1 cellular context compared by ENCODE assay signal in the genomic region with DNA sequence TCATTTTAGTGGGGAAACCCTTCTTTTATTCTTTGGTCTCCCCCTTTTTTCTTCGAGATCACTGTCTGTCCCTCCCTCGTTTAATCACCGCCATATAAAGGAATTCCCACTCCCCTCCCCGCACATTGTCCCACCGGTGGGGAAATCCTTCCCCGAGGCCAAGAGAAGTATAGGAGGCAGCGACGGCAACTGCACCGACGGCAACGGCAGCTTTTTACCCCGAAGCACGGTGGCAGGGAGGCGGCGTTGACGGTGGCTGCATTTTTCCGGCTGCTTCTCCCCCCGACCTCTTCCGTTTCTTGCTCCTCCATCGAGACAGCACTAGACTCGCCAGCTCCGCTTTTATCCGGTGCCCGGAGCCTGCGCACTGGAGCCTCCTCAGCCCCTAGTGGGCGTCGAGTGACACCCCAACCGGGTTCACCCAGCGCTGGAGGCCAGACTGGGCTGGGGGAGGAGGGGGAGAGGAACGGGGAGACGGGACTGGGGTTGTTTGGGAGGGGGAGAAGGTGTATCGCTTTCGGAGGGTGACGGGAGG.
TF ChIP-seq lines count a peak whose summit lies in the region.

No MANE protein-coding gene starts in this region.

TF ChIP-seq in HepG2, 621 proteins besides CTCF, POLR2A, EP300 and RAD21 (continued from another document and continues in another):
- TF ChIP-seq, protein P1, sequence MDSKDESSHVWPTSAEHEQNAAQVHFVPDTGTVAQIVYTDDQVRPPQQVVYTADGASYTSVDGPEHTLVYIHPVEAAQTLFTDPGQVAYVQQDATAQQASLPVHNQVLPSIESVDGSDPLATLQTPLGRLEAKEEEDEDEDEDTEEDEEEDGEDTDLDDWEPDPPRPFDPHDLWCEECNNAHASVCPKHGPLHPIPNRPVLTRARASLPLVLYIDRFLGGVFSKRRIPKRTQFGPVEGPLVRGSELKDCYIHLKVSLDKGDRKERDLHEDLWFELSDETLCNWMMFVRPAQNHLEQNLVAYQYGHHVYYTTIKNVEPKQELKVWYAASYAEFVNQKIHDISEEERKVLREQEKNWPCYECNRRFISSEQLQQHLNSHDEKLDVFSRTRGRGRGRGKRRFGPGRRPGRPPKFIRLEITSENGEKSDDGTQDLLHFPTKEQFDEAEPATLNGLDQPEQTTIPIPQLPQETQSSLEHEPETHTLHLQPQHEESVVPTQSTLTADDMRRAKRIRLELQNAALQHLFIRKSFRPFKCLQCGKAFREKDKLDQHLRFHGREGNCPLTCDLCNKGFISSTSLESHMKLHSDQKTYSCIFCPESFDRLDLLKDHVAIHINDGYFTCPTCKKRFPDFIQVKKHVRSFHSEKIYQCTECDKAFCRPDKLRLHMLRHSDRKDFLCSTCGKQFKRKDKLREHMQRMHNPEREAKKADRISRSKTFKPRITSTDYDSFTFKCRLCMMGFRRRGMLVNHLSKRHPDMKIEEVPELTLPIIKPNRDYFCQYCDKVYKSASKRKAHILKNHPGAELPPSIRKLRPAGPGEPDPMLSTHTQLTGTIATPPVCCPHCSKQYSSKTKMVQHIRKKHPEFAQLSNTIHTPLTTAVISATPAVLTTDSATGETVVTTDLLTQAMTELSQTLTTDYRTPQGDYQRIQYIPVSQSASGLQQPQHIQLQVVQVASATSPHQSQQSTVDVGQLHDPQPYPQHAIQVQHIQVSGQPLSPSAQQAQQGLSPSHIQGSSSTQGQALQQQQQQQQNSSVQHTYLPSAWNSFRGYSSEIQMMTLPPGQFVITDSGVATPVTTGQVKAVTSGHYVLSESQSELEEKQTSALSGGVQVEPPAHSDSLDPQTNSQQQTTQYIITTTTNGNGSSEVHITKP (CRISPR knock-in tag; IDR thresholded peaks at IDR 0.05; ENCODE audit: low read depth), result 0 out of 2 replicates have a peak, but pooled peaks have one; percentile 1
- TF ChIP-seq, protein P2, sequence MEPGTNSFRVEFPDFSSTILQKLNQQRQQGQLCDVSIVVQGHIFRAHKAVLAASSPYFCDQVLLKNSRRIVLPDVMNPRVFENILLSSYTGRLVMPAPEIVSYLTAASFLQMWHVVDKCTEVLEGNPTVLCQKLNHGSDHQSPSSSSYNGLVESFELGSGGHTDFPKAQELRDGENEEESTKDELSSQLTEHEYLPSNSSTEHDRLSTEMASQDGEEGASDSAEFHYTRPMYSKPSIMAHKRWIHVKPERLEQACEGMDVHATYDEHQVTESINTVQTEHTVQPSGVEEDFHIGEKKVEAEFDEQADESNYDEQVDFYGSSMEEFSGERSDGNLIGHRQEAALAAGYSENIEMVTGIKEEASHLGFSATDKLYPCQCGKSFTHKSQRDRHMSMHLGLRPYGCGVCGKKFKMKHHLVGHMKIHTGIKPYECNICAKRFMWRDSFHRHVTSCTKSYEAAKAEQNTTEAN (CRISPR knock-in tag; conservative IDR thresholded peaks at IDR 0.05), result peak; percentile 9; the same call in 1 of the 2 replicates
- TF ChIP-seq ZFP37 (CRISPR knock-in tag; IDR thresholded peaks at IDR 0.05; ENCODE audit: borderline replicate concordance) (no peak), SOX13 (IDR thresholded peaks at IDR 0.05) (no peak), SOX13 (CRISPR knock-in tag; conservative IDR thresholded peaks at IDR 0.05 in 1 of 2, IDR thresholded peaks at IDR 0.05 in 1 of 2) (0 out of 4 replicates have a peak, but pooled peaks of 1 of the 2 experiments have one; percentile 56), FIP1L1 (IDR thresholded peaks at IDR 0.05; ENCODE audit: borderline replicate concordance, insufficient read depth, low read depth, low read length) (0 out of 2 replicates have a peak, but pooled peaks have one; percentile 29), ONECUT2 (CRISPR knock-in tag; IDR thresholded peaks at IDR 0.05) (0 out of 2 replicates have a peak, but pooled peaks have one; percentile 16), ZNF703 (CRISPR knock-in tag; IDR thresholded peaks at IDR 0.05; ENCODE audit: borderline replicate concordance) (no peak; the same call in 1 of the 2 replicates), RBFOX2 (IDR thresholded peaks at IDR 0.05; ENCODE audit: low read depth, low read length) (peak; percentile 29), HNRNPK (IDR thresholded peaks at IDR 0.05; ENCODE audit: low read depth, low read length, poor library complexity, severe bottlenecking) (peak; percentile 60), ESRRA (CRISPR knock-in tag; IDR thresholded peaks at IDR 0.05; ENCODE audit: low read depth) (0 out of 2 replicates have a peak, but pooled peaks have one; percentile 18), FOXA3 (CRISPR knock-in tag; IDR thresholded peaks at IDR 0.05) (peak; percentile 6; the same call in 1 of the 2 replicates), ZNF414 (CRISPR knock-in tag; IDR thresholded peaks at IDR 0.05) (peak; percentile 26; the same call in 1 of the 2 replicates), MIER2 (CRISPR knock-in tag; IDR thresholded peaks at IDR 0.05) (no peak), ZNF253 (CRISPR knock-in tag; IDR thresholded peaks at IDR 0.05; ENCODE audit: borderline replicate concordance) (0 out of 2 replicates have a peak, but pooled peaks have one; percentile 74), TAF1 (CRISPR knock-in tag; IDR thresholded peaks at IDR 0.05) (peak; percentile 62), TBX3 (IDR thresholded peaks at IDR 0.05; ENCODE audit: borderline replicate concordance) (peak; percentile 25; the same call in 1 of the 2 replicates), CBX5 (CRISPR knock-in tag; IDR thresholded peaks at IDR 0.05; ENCODE audit: borderline replicate concordance) (0 out of 2 replicates have a peak, but pooled peaks have one; percentile 27), MLLT10 (CRISPR knock-in tag; IDR thresholded peaks at IDR 0.05) (0 out of 2 replicates have a peak, but pooled peaks have one; percentile 43), LCORL (IDR thresholded peaks at IDR 0.05) (no peak), LCORL (CRISPR knock-in tag; IDR thresholded peaks at IDR 0.05) (no peak), KLF16 (CRISPR knock-in tag; IDR thresholded peaks at IDR 0.05) (peak in 1 of 2 experiments; percentile 10; a peak in 1 of 4 replicates), ZBTB40 (IDR thresholded peaks at IDR 0.05) (no peak), ZBTB40 (CRISPR knock-in tag; IDR thresholded peaks at IDR 0.05) (0 out of 2 replicates have a peak, but pooled peaks have one; percentile 14), ZFP91 (CRISPR knock-in tag; IDR thresholded peaks at IDR 0.05; ENCODE audit: borderline replicate concordance) (peak; percentile 60), ZNF570 (CRISPR knock-in tag; IDR thresholded peaks at IDR 0.05; ENCODE audit: borderline replicate concordance) (0 out of 2 replicates have a peak, but pooled peaks have one; percentile 60), ZNF792 (CRISPR knock-in tag; IDR thresholded peaks at IDR 0.05) (peak; percentile 3; the same call in 1 of the 2 replicates), TCF7L2 (IDR thresholded peaks at IDR 0.05; ENCODE audit: low read depth, low read length) (no peak), SRSF1 (optimal IDR thresholded peaks at IDR 0.05; ENCODE audit: low read depth, low read length) (peak; percentile 45)
- TF ChIP-seq, protein P3, sequence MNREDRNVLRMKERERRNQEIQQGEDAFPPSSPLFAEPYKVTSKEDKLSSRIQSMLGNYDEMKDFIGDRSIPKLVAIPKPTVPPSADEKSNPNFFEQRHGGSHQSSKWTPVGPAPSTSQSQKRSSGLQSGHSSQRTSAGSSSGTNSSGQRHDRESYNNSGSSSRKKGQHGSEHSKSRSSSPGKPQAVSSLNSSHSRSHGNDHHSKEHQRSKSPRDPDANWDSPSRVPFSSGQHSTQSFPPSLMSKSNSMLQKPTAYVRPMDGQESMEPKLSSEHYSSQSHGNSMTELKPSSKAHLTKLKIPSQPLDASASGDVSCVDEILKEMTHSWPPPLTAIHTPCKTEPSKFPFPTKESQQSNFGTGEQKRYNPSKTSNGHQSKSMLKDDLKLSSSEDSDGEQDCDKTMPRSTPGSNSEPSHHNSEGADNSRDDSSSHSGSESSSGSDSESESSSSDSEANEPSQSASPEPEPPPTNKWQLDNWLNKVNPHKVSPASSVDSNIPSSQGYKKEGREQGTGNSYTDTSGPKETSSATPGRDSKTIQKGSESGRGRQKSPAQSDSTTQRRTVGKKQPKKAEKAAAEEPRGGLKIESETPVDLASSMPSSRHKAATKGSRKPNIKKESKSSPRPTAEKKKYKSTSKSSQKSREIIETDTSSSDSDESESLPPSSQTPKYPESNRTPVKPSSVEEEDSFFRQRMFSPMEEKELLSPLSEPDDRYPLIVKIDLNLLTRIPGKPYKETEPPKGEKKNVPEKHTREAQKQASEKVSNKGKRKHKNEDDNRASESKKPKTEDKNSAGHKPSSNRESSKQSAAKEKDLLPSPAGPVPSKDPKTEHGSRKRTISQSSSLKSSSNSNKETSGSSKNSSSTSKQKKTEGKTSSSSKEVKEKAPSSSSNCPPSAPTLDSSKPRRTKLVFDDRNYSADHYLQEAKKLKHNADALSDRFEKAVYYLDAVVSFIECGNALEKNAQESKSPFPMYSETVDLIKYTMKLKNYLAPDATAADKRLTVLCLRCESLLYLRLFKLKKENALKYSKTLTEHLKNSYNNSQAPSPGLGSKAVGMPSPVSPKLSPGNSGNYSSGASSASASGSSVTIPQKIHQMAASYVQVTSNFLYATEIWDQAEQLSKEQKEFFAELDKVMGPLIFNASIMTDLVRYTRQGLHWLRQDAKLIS (CRISPR knock-in tag; IDR thresholded peaks at IDR 0.05), result no peak
- TF ChIP-seq, protein P4, sequence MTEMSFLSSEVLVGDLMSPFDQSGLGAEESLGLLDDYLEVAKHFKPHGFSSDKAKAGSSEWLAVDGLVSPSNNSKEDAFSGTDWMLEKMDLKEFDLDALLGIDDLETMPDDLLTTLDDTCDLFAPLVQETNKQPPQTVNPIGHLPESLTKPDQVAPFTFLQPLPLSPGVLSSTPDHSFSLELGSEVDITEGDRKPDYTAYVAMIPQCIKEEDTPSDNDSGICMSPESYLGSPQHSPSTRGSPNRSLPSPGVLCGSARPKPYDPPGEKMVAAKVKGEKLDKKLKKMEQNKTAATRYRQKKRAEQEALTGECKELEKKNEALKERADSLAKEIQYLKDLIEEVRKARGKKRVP (CRISPR knock-in tag; IDR thresholded peaks at IDR 0.05), result no peak
